In genomic region chr1:37274491-37274890, GRCh38 we compare ENCODE assay signal across 21 cellular contexts.
"Had no signal": no experiment of that assay in that cellular context is flagged by ENCODE, and none has a peak within 500 bp of the region (broad histone marks: within the 10 kb centered on the region; RNA-seq: fewer than 3 reads in every experiment).

No MANE protein-coding gene starts in this region.

- H3K9ac ChIP-seq: SK-N-SH had no signal

- H3K4me3 ChIP-seq: adrenal gland, Peyer's patch, SJCRH30 had no signal

- H3K27me3 ChIP-seq: Peyer's patch, SJCRH30 had no signal

- H3K36me3 ChIP-seq: adrenal gland, Peyer's patch, SJCRH30 had no signal

- H3K4me1 ChIP-seq: adrenal gland, Peyer's patch, SJCRH30 had no signal

- H3K4me3 Mint-ChIP-seq: activated CD4-positive, alpha-beta memory T cell treated with anti-CD3 and anti-CD28 coated beads, Interleukin-2, amount 10 ng/mL, durations not matched to agents 7 days and 5 days; activated CD4-positive, alpha-beta T cell treated with anti-CD3 and anti-CD28 coated beads for 36 hours; activated naive CD8-positive, alpha-beta T cell treated with anti-CD3 and anti-CD28 coated beads, Interleukin-2, amount 10 ng/mL, durations not matched to agents 7 days and 5 days; activated T-helper 17 cell treated with anti-CD3 and anti-CD28 coated beads, Interleukin-2, amount 50 U/mL, for 72 hours had no signal

- ATAC-seq: activated CD4-positive, alpha-beta T cell treated with anti-CD3 and anti-CD28 coated beads for 36 hours; activated T-helper 17 cell treated with anti-CD3 and anti-CD28 coated beads, Interleukin-2, amount 50 U/mL, for 72 hours had no signal

- H3K27ac Mint-ChIP-seq: activated CD4-positive, alpha-beta memory T cell treated with anti-CD3 and anti-CD28 coated beads, Interleukin-2, amount 10 ng/mL, durations not matched to agents 7 days and 5 days; activated CD4-positive, alpha-beta T cell treated with anti-CD3 and anti-CD28 coated beads for 36 hours; activated naive CD8-positive, alpha-beta T cell treated with anti-CD3 and anti-CD28 coated beads, Interleukin-2, amount 10 ng/mL, durations not matched to agents 7 days and 5 days; activated T-helper 17 cell treated with anti-CD3 and anti-CD28 coated beads, Interleukin-2, amount 50 U/mL, for 72 hours had no signal

- H3K36me3 Mint-ChIP-seq: activated naive CD8-positive, alpha-beta T cell treated with anti-CD3 and anti-CD28 coated beads, Interleukin-2, amount 10 ng/mL, durations not matched to agents 7 days and 5 days had no signal

- H3K4me2 ChIP-seq: SK-N-SH had no signal

- H3K27ac ChIP-seq: adrenal gland, Peyer's patch, RWPE1, SJCRH30, VCaP had no signal

- H3K9me3 Mint-ChIP-seq: activated CD4-positive, alpha-beta memory T cell treated with anti-CD3 and anti-CD28 coated beads, Interleukin-2, amount 10 ng/mL, durations not matched to agents 7 days and 5 days; activated naive CD8-positive, alpha-beta T cell treated with anti-CD3 and anti-CD28 coated beads, Interleukin-2, amount 10 ng/mL, durations not matched to agents 7 days and 5 days had no signal

- DNase-seq: activated CD4-positive, alpha-beta memory T cell treated with anti-CD3 and anti-CD28 coated beads, Interleukin-2, amount 10 ng/mL, durations not matched to agents 7 days and 5 days; activated CD4-positive, alpha-beta T cell treated with anti-CD3 and anti-CD28 coated beads for 36 hours; activated CD4-positive, alpha-beta T cell treated with anti-CD3 and anti-CD28 coated beads, Interleukin-2, amount 50 U/mL, for 1 hour; activated naive CD4-positive, alpha-beta T cell treated with anti-CD3 and anti-CD28 coated beads, Interleukin-2, amount 50 U/mL, for 16 hours; activated naive CD8-positive, alpha-beta T cell treated with anti-CD3 and anti-CD28 coated beads, Interleukin-2, amount 10 ng/mL, durations not matched to agents 7 days and 5 days; activated T-cell treated with anti-CD3 and anti-CD28 coated beads for 4 hours; activated T-cell treated with anti-CD3 and anti-CD28 coated beads, Interleukin-2, amount 50 U/mL, for 48 hours; adrenal gland; Karpas-422; MM.1S; NCI-H1105 treated with DMSO at 0.1 percent for 48 hours; NCI-H1930; NCI-H524; Peyer's patch; Right ventricle myocardium superior; SJCRH30; T-helper 1 cell had no signal

- H3K4me1 Mint-ChIP-seq: activated CD4-positive, alpha-beta memory T cell treated with anti-CD3 and anti-CD28 coated beads, Interleukin-2, amount 10 ng/mL, durations not matched to agents 7 days and 5 days; activated CD4-positive, alpha-beta T cell treated with anti-CD3 and anti-CD28 coated beads for 36 hours; activated naive CD8-positive, alpha-beta T cell treated with anti-CD3 and anti-CD28 coated beads, Interleukin-2, amount 10 ng/mL, durations not matched to agents 7 days and 5 days; activated T-helper 17 cell treated with anti-CD3 and anti-CD28 coated beads, Interleukin-2, amount 50 U/mL, for 72 hours had no signal

- H3K9me3 ChIP-seq: adrenal gland, Peyer's patch, SJCRH30, SK-N-SH had no signal
